In the genomic region with DNA sequence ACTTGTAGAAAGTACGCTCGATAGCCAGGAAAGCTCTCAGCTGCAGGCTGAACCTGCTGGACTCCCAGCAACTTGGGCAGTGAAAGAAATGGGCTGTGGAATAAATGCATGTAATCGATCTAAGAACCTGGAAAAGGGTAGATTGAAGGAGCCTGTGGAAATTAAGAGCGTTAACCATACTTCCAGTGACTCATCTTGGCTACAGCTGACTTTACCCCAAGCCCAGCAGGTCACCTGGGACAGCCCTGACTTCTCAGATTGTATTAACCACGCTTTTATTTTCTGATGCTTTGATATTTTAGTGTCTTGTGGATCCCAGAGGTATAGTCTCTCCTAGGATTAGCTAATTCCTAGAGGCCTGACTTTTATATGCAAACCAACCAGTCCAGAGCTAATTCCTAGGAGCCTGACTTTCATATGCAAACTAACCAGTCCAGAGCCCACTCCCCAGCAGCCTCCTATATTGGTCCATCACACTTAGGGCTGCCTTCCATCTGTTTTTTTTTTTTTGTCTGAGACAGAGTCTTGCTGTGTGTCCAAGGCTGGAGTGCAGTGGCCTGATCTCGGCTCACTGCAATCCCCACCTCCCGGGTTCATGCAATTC, we compare ENCODE assay signal across 1 cellular context.
A peak's percentile ranks its signal among the peaks of the same experiment; 100 is the strongest.
TF ChIP-seq lines count a peak whose summit lies in the region.

No MANE protein-coding gene starts in this region.

TF ChIP-seq in K562, 482 proteins besides CTCF, POLR2A, EP300 and RAD21:
- TF ChIP-seq DACH1 (IDR thresholded peaks at IDR 0.05; ENCODE audit: partially characterized antibody) (no peak), PURB (CRISPR knock-in tag; IDR thresholded peaks at IDR 0.05; ENCODE audit: low read depth) (no peak), PRMT5 (CRISPR knock-in tag; IDR thresholded peaks at IDR 0.05) (no peak), ZNF696 (CRISPR knock-in tag; conservative IDR thresholded peaks at IDR 0.05) (no peak), BCL6 (CRISPR knock-in tag; IDR thresholded peaks at IDR 0.05) (no peak), JUND (IDR thresholded peaks at IDR 0.05; ENCODE audit: borderline replicate concordance, low read depth, low read length) (no peak), JUND (tag; IDR thresholded peaks at IDR 0.05; ENCODE audit: borderline replicate concordance, low read depth, low read length) (0 out of 3 replicates have a peak, but pooled peaks have one; percentile 27), UBTF (IDR thresholded peaks at IDR 0.05; ENCODE audit: borderline replicate concordance in 1 of 2, low read depth in 2 of 2, low read length in 2 of 2) (no peak), ZNF253 (CRISPR knock-in tag; conservative IDR thresholded peaks at IDR 0.05) (no peak), NR2F6 (CRISPR knock-in tag; IDR thresholded peaks at IDR 0.05) (no peak), FOSL1 (tag; conservative IDR thresholded peaks at IDR 0.05) (peak; percentile 60)
- TF ChIP-seq, protein P1, sequence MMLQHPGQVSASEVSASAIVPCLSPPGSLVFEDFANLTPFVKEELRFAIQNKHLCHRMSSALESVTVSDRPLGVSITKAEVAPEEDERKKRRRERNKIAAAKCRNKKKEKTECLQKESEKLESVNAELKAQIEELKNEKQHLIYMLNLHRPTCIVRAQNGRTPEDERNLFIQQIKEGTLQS (IDR thresholded peaks at IDR 0.05) = peak; percentile 10; the same call in 1 of the 2 replicates
- TF ChIP-seq, protein P1 (CRISPR knock-in tag; conservative IDR thresholded peaks at IDR 0.05) = no peak
- TF ChIP-seq, protein P2, sequence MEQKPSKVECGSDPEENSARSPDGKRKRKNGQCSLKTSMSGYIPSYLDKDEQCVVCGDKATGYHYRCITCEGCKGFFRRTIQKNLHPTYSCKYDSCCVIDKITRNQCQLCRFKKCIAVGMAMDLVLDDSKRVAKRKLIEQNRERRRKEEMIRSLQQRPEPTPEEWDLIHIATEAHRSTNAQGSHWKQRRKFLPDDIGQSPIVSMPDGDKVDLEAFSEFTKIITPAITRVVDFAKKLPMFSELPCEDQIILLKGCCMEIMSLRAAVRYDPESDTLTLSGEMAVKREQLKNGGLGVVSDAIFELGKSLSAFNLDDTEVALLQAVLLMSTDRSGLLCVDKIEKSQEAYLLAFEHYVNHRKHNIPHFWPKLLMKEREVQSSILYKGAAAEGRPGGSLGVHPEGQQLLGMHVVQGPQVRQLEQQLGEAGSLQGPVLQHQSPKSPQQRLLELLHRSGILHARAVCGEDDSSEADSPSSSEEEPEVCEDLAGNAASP (IDR thresholded peaks at IDR 0.05) = no peak
